35 cellular contexts compared by ENCODE assay signal in the genomic region with DNA sequence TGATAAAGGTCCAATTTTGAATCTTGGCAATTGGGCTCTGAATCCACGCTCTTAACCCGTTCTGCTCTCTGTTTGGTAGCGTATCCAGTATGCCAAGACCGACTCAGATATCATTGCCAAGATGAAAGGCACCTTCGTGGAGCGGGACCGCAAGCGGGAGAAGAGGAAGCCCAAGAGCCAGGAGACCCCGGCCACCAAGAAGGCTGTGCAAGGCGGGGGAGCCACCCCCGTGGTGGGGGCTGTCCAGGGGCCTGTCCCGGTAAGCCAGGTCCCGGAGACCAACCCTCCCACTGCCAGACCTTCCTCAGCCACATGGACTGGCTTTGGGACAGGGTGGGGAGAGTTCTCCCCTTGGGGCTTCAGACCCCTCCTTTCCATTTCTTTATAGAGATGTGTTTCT. TPM values are rescaled to one million over a fixed set of nuclear protein-coding genes. Genes with fewer than 3 reads are reported as not detected.
"Had no signal": no experiment of that assay in that cellular context is flagged by ENCODE, and none has a peak within 500 bp of the region (broad histone marks: within the 10 kb centered on the region; RNA-seq: fewer than 3 reads in every experiment).

No MANE protein-coding gene starts in this region.

- H3K9me3 ChIP-seq: esophagus muscularis mucosa, gastroesophageal sphincter, heart left ventricle, left lung, stomach, thyroid gland, vagina had no signal

- H3K4me3 ChIP-seq: esophagus muscularis mucosa, gastroesophageal sphincter, heart left ventricle, hepatocyte, left lung, neural progenitor cell, smooth muscle cell, stomach, thyroid gland, vagina had no signal

- H3K27me3 Mint-ChIP-seq: dendritic cell treated with granulocyte-macrophage colony-stimulating factor and Interleukin-4, amounts not matched to agents 40 ng/mL and 50 ng/mL, for 4 days; naive thymus-derived CD4-positive, alpha-beta T cell; progenitor cell of endocrine pancreas had no signal

- H3K4me3 Mint-ChIP-seq: dendritic cell treated with granulocyte-macrophage colony-stimulating factor and Interleukin-4, amounts not matched to agents 40 ng/mL and 50 ng/mL, for 4 days; nephron; neural progenitor cell had no signal

- H2AFZ ChIP-seq: hepatocyte, neural progenitor cell, parathyroid adenoma had no signal

- H3K27me3 ChIP-seq: esophagus muscularis mucosa, foreskin keratinocyte, gastroesophageal sphincter, heart left ventricle, hepatocyte, left lung, neural progenitor cell, stomach, thyroid gland, vagina had no signal

- H3K4me2 ChIP-seq: hepatocyte, neural progenitor cell, smooth muscle cell had no signal

- ATAC-seq: foreskin keratinocyte; gastroesophageal sphincter; heart left ventricle; left cardiac atrium; left lung; naive thymus-derived CD4-positive, alpha-beta T cell; sciatic nerve had no signal

- H3K27ac Mint-ChIP-seq: dendritic cell treated with granulocyte-macrophage colony-stimulating factor and Interleukin-4, amounts not matched to agents 40 ng/mL and 50 ng/mL, for 4 days; nephron; neural progenitor cell; progenitor cell of endocrine pancreas had no signal

- H3K9me3 Mint-ChIP-seq: dendritic cell treated with granulocyte-macrophage colony-stimulating factor and Interleukin-4, amounts not matched to agents 40 ng/mL and 50 ng/mL, for 4 days; naive thymus-derived CD4-positive, alpha-beta T cell; nephron; neural progenitor cell had no signal

- DNase-seq: effector CD8-positive, alpha-beta T cell; foreskin keratinocyte; heart left ventricle; left cardiac atrium; mesendoderm; midbrain; naive thymus-derived CD4-positive, alpha-beta T cell; stimulated activated CD4-positive, alpha-beta T cell treated with anti-CD3 and anti-CD28 coated beads, Interleukin-12 subunit alpha, Interleukin-12 subunit beta, amount 100 ng/mL, for 4 hours; stimulated activated CD4-positive, alpha-beta T cell treated with anti-CD3 and anti-CD28 coated beads, Interleukin-1b, Interleukin-23, amount 100 ng/mL, for 48 hours; stimulated activated CD4-positive, alpha-beta T cell treated with anti-CD3 and anti-CD28 coated beads, Interleukin-4, amount 100 ng/mL, for 1 hour; stimulated activated CD8-positive, alpha-beta memory T cell treated with anti-CD3 and anti-CD28 coated beads, Interleukin-4, amount 100 ng/mL, for 48 hours; stimulated activated naive CD4-positive, alpha-beta T cell treated with Interleukin-2 at 50 U/mL for 16 hours; stomach; thyroid gland; trophoblast cell had no signal

- H3K4me1 ChIP-seq: parathyroid adenoma had no signal

- FAIRE-seq: endothelial cell of umbilical vein, islet of Langerhans had no signal

- H3K27ac ChIP-seq: esophagus muscularis mucosa, foreskin keratinocyte, gastroesophageal sphincter, heart left ventricle, hepatocyte, left lung, neural progenitor cell, parathyroid adenoma, stomach, thyroid gland, vagina had no signal

- H3K9ac ChIP-seq: neural progenitor cell, parathyroid adenoma had no signal

RNA-seq across cellular contexts. Expression of a gene that starts 16.0 kb away (rescaled TPM):
- total RNA-seq: endothelial cell of umbilical vein, epithelial cell of proximal tubule, fibroblast of lung, hepatocyte, kidney epithelial cell, lung microvascular endothelial cell, subcutaneous adipose tissue, thyroid gland, ureter had no signal
- polyA plus RNA-seq: naive thymus-derived CD4-positive, alpha-beta T cell had no signal
